ENCODE assay signal across 27 cellular contexts in the genomic region with DNA sequence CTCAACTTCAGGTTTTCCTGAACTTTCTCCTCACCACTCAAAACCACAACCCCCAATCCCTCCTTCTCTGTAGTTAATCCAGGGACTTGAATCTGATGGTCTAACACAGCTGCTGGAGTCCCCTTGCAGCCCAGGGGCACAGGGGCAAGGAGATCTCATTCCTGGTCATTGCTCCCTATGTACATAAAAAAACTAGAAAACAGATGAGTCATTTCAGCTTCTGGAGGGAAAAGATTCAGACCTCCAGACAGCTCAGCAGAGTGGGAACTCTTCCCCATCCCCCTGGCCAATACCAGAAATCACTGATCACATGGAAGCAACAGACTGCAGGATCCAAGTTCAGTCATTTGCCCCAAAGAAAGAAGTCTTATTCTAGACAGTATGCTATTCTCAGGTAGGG.
"Had no signal": no experiment of that assay in that cellular context is flagged by ENCODE, and none has a peak within 500 bp of the region (broad histone marks: within the 10 kb centered on the region; RNA-seq: fewer than 3 reads in every experiment).

No MANE protein-coding gene starts in this region.

- FAIRE-seq: kidney had no signal

- H3K4me1 ChIP-seq: ascending aorta, foreskin keratinocyte, heart left ventricle, right atrium auricular region, spleen, tibial nerve had no signal

- H3K27me3 Mint-ChIP-seq: activated B cell treated with CpG ODN at 0.5 μM for 24 hours; activated CD4-positive, alpha-beta T cell treated with anti-CD3 and anti-CD28 coated beads for 36 hours; effector memory CD8-positive, alpha-beta T cell; naive thymus-derived CD8-positive, alpha-beta T cell; T-helper 17 cell had no signal

- H3K27ac Mint-ChIP-seq: activated B cell treated with CpG ODN at 0.5 μM for 24 hours; activated CD4-positive, alpha-beta T cell treated with anti-CD3 and anti-CD28 coated beads for 36 hours; activated naive CD4-positive, alpha-beta T cell treated with anti-CD3 and anti-CD28 coated beads for 36 hours; activated naive CD8-positive, alpha-beta T cell treated with anti-CD3 and anti-CD28 coated beads, Interleukin-2, amount 10 ng/mL, durations not matched to agents 7 days and 5 days; effector memory CD8-positive, alpha-beta T cell; immature natural killer cell; T-helper 17 cell had no signal

- H3K9me3 Mint-ChIP-seq: immature natural killer cell had no signal

- H3K4me1 Mint-ChIP-seq: neural crest cell had no signal

- H3K4me3 ChIP-seq: ascending aorta, heart left ventricle, right atrium auricular region, spleen, tibial nerve had no signal

- H3K36me3 ChIP-seq: right atrium auricular region had no signal

- H3K4me3 Mint-ChIP-seq: activated B cell treated with CpG ODN at 0.5 μM for 24 hours; activated CD4-positive, alpha-beta T cell treated with anti-CD3 and anti-CD28 coated beads for 36 hours; activated naive CD4-positive, alpha-beta T cell treated with anti-CD3 and anti-CD28 coated beads for 36 hours; activated naive CD8-positive, alpha-beta T cell treated with anti-CD3 and anti-CD28 coated beads, Interleukin-2, amount 10 ng/mL, durations not matched to agents 7 days and 5 days; effector memory CD8-positive, alpha-beta T cell; immature natural killer cell; naive thymus-derived CD8-positive, alpha-beta T cell; neural crest cell; T-helper 17 cell had no signal

- H3K27ac ChIP-seq: ascending aorta, foreskin keratinocyte, heart left ventricle, right atrium auricular region, spleen, tibial nerve had no signal

- DNase-seq: activated B cell treated with CpG ODN at 0.5 μM for 24 hours; activated CD4-positive, alpha-beta T cell treated with anti-CD3 and anti-CD28 coated beads for 36 hours; activated CD4-positive, alpha-beta T cell treated with anti-CD3 and anti-CD28 coated beads, Interleukin-2, amount 50 U/mL, for 4 hours; activated CD8-positive, alpha-beta memory T cell treated with anti-CD3 and anti-CD28 coated beads for 24 hours; activated effector memory CD4-positive, alpha-beta T cell treated with Interleukin-2 at 50 U/mL for 16 hours; activated naive CD4-positive, alpha-beta T cell treated with anti-CD3 and anti-CD28 coated beads for 36 hours; activated naive CD8-positive, alpha-beta T cell treated with anti-CD3 and anti-CD28 coated beads, Interleukin-2, amount 10 ng/mL, durations not matched to agents 7 days and 5 days; caudate nucleus; cortex of kidney; effector memory CD8-positive, alpha-beta T cell; foreskin keratinocyte; heart left ventricle; hypothalamus; immature natural killer cell; kidney; left colon; midbrain; naive thymus-derived CD8-positive, alpha-beta T cell; occipital lobe; spleen; stimulated activated naive CD4-positive, alpha-beta T cell; T-helper 17 cell; T1000 had no signal

- ATAC-seq: activated CD4-positive, alpha-beta T cell treated with anti-CD3 and anti-CD28 coated beads for 36 hours; effector memory CD8-positive, alpha-beta T cell; foreskin keratinocyte; heart left ventricle; left colon; naive thymus-derived CD8-positive, alpha-beta T cell; T-helper 17 cell had no signal

- H3K27me3 ChIP-seq: ascending aorta, foreskin keratinocyte, heart left ventricle, right atrium auricular region, spleen, tibial nerve had no signal

- H3K36me3 Mint-ChIP-seq: immature natural killer cell had no signal

- H3K9me3 ChIP-seq: ascending aorta, heart left ventricle, right atrium auricular region, tibial nerve had no signal
